11 cellular contexts compared by ENCODE assay signal in genomic region chr21:43758132-43758619, GRCh38. TPM values are rescaled to one million over a fixed set of nuclear protein-coding genes. Genes with fewer than 3 reads are reported as not detected.
DNase-seq lines count a peak whose midpoint lies in the region; ATAC-seq and TF ChIP-seq lines count a peak whose summit lies in the region.
"Had no signal": no experiment of that assay in that cellular context is flagged by ENCODE, and none has a peak within 500 bp of the region (broad histone marks: within the 10 kb centered on the region; RNA-seq: fewer than 3 reads in every experiment).

No MANE protein-coding gene starts in this region.

- no peak for TF ChIP-seq POLR2A in gastroesophageal sphincter (IDR thresholded peaks at IDR 0.05)
- TF ChIP-seq POLR2A in prostate gland (IDR thresholded peaks at IDR 0.05) = no peak

- H3K4me3 ChIP-seq in AG09309 (ENCODE audit: control insufficient read depth, low read depth, low read length) = no peak overlapping the region
- H3K4me3 ChIP-seq in astrocyte of the cerebellum (ENCODE audit: low read depth, low read length) = peak overlapping the region; percentile 12
- peak overlapping the region in 1 of 2 donors; percentile 38 for H3K4me3 ChIP-seq in gastroesophageal sphincter
- H3K4me3 ChIP-seq in prostate gland = peak overlapping the region in 1 of 2 donors; percentile 21

- no peak for TF ChIP-seq EP300 in gastroesophageal sphincter (IDR thresholded peaks at IDR 0.05)

- DNase-seq in AG09309 (ENCODE audit: low read depth) = peak; percentile 37
- no peak for DNase-seq in astrocyte of the cerebellum (ENCODE audit: low read depth)
- peak; percentile 73 for DNase-seq in prostate gland (ENCODE audit: low spot score)
- no peak for DNase-seq in NCI-H2107 treated with DMSO at 0.1 percent for 48 hours (lab: John Stamatoyannopoulos, UW; ENCODE audit: unreplicated experiment)
- DNase-seq in epidermal melanocyte (ENCODE audit: insufficient read length, low spot score) = no peak
- DNase-seq: activated CD8-positive, alpha-beta memory T cell treated with anti-CD3 and anti-CD28 coated beads, Interleukin-2, amount 50 U/mL, for 4 hours; stimulated activated CD4-positive, alpha-beta T cell treated with anti-CD3 and anti-CD28 coated beads, Interleukin-4, amount 100 ng/mL, for 24 hours had no signal

- no peaks in the 10 kb centered on the region for H3K27me3 ChIP-seq in gastroesophageal sphincter
- H3K27me3 ChIP-seq in prostate gland (replicated peaks; ENCODE audit: insufficient read depth) = no peaks in the 10 kb centered on the region

- peak overlapping the region; percentile 10 to 81 (median 76) for H3K27ac ChIP-seq in gastroesophageal sphincter
- H3K27ac ChIP-seq in prostate gland = peak overlapping the region; percentile 86 to 87

- WGBS in gastroesophageal sphincter (ENCODE audit: low coverage in 1 of 2), 2 donors = 28 to 49% methylated on average over 7 to 8 of the region's 18 CpGs
- 12% methylated on average over 18 of the region's 18 CpGs for WGBS in prostate gland

- H3K36me3 ChIP-seq in gastroesophageal sphincter = peaks cover 0 to 72% of the 10 kb centered on the region in 2 donors
- peaks cover 0 to 5% of the 10 kb centered on the region in 2 donors for H3K36me3 ChIP-seq in prostate gland

- H3K4me1 ChIP-seq in gastroesophageal sphincter = peaks cover 0 to 23% (median 6%) of the 10 kb centered on the region in 3 donors
- H3K4me1 ChIP-seq in prostate gland (replicated peaks) = peaks cover 26% of the 10 kb centered on the region

- H3K9me3 ChIP-seq in gastroesophageal sphincter (no peaks in the 10 kb centered on the region), prostate gland (no peaks in the 10 kb centered on the region)

- peak; percentile 6 for TF ChIP-seq CTCF in AG09309 (IDR thresholded peaks at IDR 0.05; ENCODE audit: control insufficient read depth, insufficient read depth, low read depth, low read length, missing control alignments)
- TF ChIP-seq CTCF in astrocyte of the cerebellum (IDR thresholded peaks at IDR 0.05; ENCODE audit: low read depth, low read length, missing control alignments) = no peak
- TF ChIP-seq CTCF in gastroesophageal sphincter (IDR thresholded peaks at IDR 0.05) = peak in 1 of 4 experiments; percentile 4
- TF ChIP-seq CTCF in prostate gland (IDR thresholded peaks at IDR 0.05) = peak in 2 of 4 experiments; percentile 10 to 19

- in situ Hi-C loops in astrocyte of the cerebellum (cut with HindIII; ENCODE audit: low sequenced_read_pairs) = loop anchor here (25.0 kb wide), 1 partner anchor 104 kb away; the partner anchor contains the start of gene AGPAT3

- peak; percentile 81 for ATAC-seq in gastroesophageal sphincter
- ATAC-seq in GM18520 (IDR thresholded peaks at IDR 0.05; ENCODE audit: unreplicated experiment) = no peak
- no peak for ATAC-seq in HG03039 (IDR thresholded peaks at IDR 0.05; ENCODE audit: unreplicated experiment)
- ATAC-seq: SK-N-SH treated with all-trans-retinoic acid at 6 μM for 48 hours had no signal

- intact Hi-C loops in prostate gland (cut with DNase I) = no loop called here

RNA-seq across cellular contexts. Expression of gene CSTB, which starts 17.9 kb away (rescaled TPM):
- total RNA-seq in gastroesophageal sphincter (10 to 100 TPM in 3 of 4 donors, 1 to 10 TPM in 1; 8.9 to 22.2 (median 10.1) TPM), prostate gland (10 to 100 TPM; 13.3 to 34.7 TPM)

RNA-seq across cellular contexts. Expression of gene RRP1, which starts 31.2 kb away (rescaled TPM):
- 10 to 100 TPM; 19.0 to 25.2 (median 20.8) TPM for total RNA-seq in gastroesophageal sphincter
- 10 to 100 TPM; 29.4 to 37.5 TPM for total RNA-seq in prostate gland

RNA-seq across cellular contexts. Expression of gene PDXK, which starts 39.2 kb away (rescaled TPM):
- 10 to 100 TPM; 24.4 to 42.2 (median 33.0) TPM for total RNA-seq in gastroesophageal sphincter
- total RNA-seq in prostate gland = 100 to 1,000 TPM in 1 of 2 donors, 10 to 100 TPM in 1; 61.4 to 161 TPM

Comparison
In these comparisons a context has a peak if more than half of its experiments do, and no peak if none do; other contexts are left out.
1. DNase-seq: peak in AG09309 (single experiment) and prostate gland (single experiment); none in astrocyte of the cerebellum (single experiment), NCI-H2107 treated with DMSO at 0.1 percent for 48 hours (single experiment) and epidermal melanocyte (single experiment).